Comparison of ENCODE assay signal across 14 cellular contexts in genomic region chr4:8738471-8738931, GRCh38.
A peak's percentile ranks its signal among the peaks of the same experiment; 100 is the strongest.
DNase-seq lines count a peak whose midpoint lies in the region; ATAC-seq and TF ChIP-seq lines count a peak whose summit lies in the region.
"Had no signal": no experiment of that assay in that cellular context is flagged by ENCODE, and none has a peak within 500 bp of the region (broad histone marks: within the 10 kb centered on the region; RNA-seq: fewer than 3 reads in every experiment).

No MANE protein-coding gene starts in this region.

- H3K27me3 Mint-ChIP-seq in activated T-helper 2 cell treated with anti-CD3 and anti-CD28 coated beads, Interferon-gamma antibody, Interleukin-2, Interleukin-4, amounts not matched to agents 10 μg/mL and 5 μg/mL and 100 μg/mL, durations not matched to agents 14 hours and 24 hours and 36 hours (ENCODE audit: low read depth): no peaks in the 10 kb centered on the region

- WGBS in heart right ventricle, 2 donors: 79 to 86% methylated on average over 15 of the region's 15 CpGs
- 75% methylated on average over 9 of the region's 15 CpGs for WGBS in prostate gland

- no peak overlapping the region for H3K27ac ChIP-seq in right atrium auricular region
- no peak overlapping the region for H3K27ac ChIP-seq in heart right ventricle
- no peak overlapping the region for H3K27ac ChIP-seq in prostate gland

- DNase-seq in right atrium auricular region (ENCODE audit: low spot score) (peak; percentile 47), heart right ventricle (no peak), prostate gland (ENCODE audit: low spot score) (peak; percentile 2), UCSD-AML1 (lab: John Stamatoyannopoulos, UW; ENCODE audit: unreplicated experiment) (no peak), OCI-M2 (lab: John Stamatoyannopoulos, UW; ENCODE audit: unreplicated experiment) (no peak), NCI-H524 (lab: John Stamatoyannopoulos, UW) (no peak)
- DNase-seq in activated T-helper 2 cell treated with anti-CD3 and anti-CD28 coated beads, Interferon-gamma antibody, Interleukin-2, Interleukin-4, amounts not matched to agents 10 μg/mL and 5 μg/mL and 100 μg/mL, durations not matched to agents 14 hours and 24 hours and 36 hours (ENCODE audit: low spot score): peak; percentile 5
- DNase-seq: BE2C, GF-D8, NCI-H1105 treated with DMSO at 0.1 percent for 48 hours, NCI-H1930, NCI-H510A, SHP77 treated with DMSO at 0.1 percent for 48 hours had no signal

- H3K4me1 ChIP-seq in right atrium auricular region (no peaks in the 10 kb centered on the region), heart right ventricle (no peaks in the 10 kb centered on the region), prostate gland (replicated peaks) (no peaks in the 10 kb centered on the region)
- H3K4me1 ChIP-seq: BE2C had no signal

- H3K36me3 ChIP-seq in right atrium auricular region (no peaks in the 10 kb centered on the region), heart right ventricle (no peaks in the 10 kb centered on the region), prostate gland (no peaks in the 10 kb centered on the region)
- H3K36me3 ChIP-seq: BE2C had no signal

- TF ChIP-seq CTCF in right atrium auricular region (IDR thresholded peaks at IDR 0.05): no peak
- TF ChIP-seq CTCF in heart right ventricle (IDR thresholded peaks at IDR 0.05): no peak
- TF ChIP-seq CTCF in prostate gland (IDR thresholded peaks at IDR 0.05): no peak

- no peaks in the 10 kb centered on the region for H3K27me3 ChIP-seq in right atrium auricular region
- H3K27me3 ChIP-seq in heart right ventricle: peaks cover 0 to 20% (median 7%) of the 10 kb centered on the region in 7 donors
- no peaks in the 10 kb centered on the region for H3K27me3 ChIP-seq in prostate gland (replicated peaks; ENCODE audit: insufficient read depth)
- H3K27me3 ChIP-seq: BE2C had no signal

- no peak for ATAC-seq in heart right ventricle
- ATAC-seq: CD8-positive, alpha-beta T cell had no signal

- H3K9me3 ChIP-seq in right atrium auricular region (no peaks in the 10 kb centered on the region), heart right ventricle (peaks cover 0 to 13% (median 0%) of the 10 kb centered on the region in 11 donors), prostate gland (no peaks in the 10 kb centered on the region)
- H3K9me3 ChIP-seq: BE2C had no signal

- no peak overlapping the region for H3K4me3 Mint-ChIP-seq in activated T-helper 2 cell treated with anti-CD3 and anti-CD28 coated beads, Interferon-gamma antibody, Interleukin-2, Interleukin-4, amounts not matched to agents 10 μg/mL and 5 μg/mL and 100 μg/mL, durations not matched to agents 14 hours and 24 hours and 36 hours (ENCODE audit: low read depth)
- H3K4me3 Mint-ChIP-seq: CD8-positive, alpha-beta T cell had no signal

- intact Hi-C loops in heart right ventricle (cut with DNase I) (no loop called here), prostate gland (cut with DNase I) (no loop called here)
- intact Hi-C loops in activated T-helper 2 cell treated with anti-CD3 and anti-CD28 coated beads, Interferon-gamma antibody, Interleukin-2, Interleukin-4, amounts not matched to agents 10 μg/mL and 5 μg/mL and 100 μg/mL, durations not matched to agents 14 hours and 24 hours and 36 hours (cut with micrococcal nuclease): no loop called here

- H3K27ac Mint-ChIP-seq in activated T-helper 2 cell treated with anti-CD3 and anti-CD28 coated beads, Interferon-gamma antibody, Interleukin-2, Interleukin-4, amounts not matched to agents 10 μg/mL and 5 μg/mL and 100 μg/mL, durations not matched to agents 14 hours and 24 hours and 36 hours: no peak overlapping the region
- H3K27ac Mint-ChIP-seq: CD8-positive, alpha-beta T cell had no signal

- H3K4me3 ChIP-seq in right atrium auricular region (no peak overlapping the region), heart right ventricle (no peak overlapping the region), prostate gland (no peak overlapping the region)

- no peaks in the 10 kb centered on the region for H3K9me3 Mint-ChIP-seq in activated T-helper 2 cell treated with anti-CD3 and anti-CD28 coated beads, Interferon-gamma antibody, Interleukin-2, Interleukin-4, amounts not matched to agents 10 μg/mL and 5 μg/mL and 100 μg/mL, durations not matched to agents 14 hours and 24 hours and 36 hours

- H3K4me1 Mint-ChIP-seq in activated T-helper 2 cell treated with anti-CD3 and anti-CD28 coated beads, Interferon-gamma antibody, Interleukin-2, Interleukin-4, amounts not matched to agents 10 μg/mL and 5 μg/mL and 100 μg/mL, durations not matched to agents 14 hours and 24 hours and 36 hours (ENCODE audit: low read depth): no peaks in the 10 kb centered on the region

- no peak for TF ChIP-seq POLR2A in prostate gland (IDR thresholded peaks at IDR 0.05)

- H3K36me3 Mint-ChIP-seq in activated T-helper 2 cell treated with anti-CD3 and anti-CD28 coated beads, Interferon-gamma antibody, Interleukin-2, Interleukin-4, amounts not matched to agents 10 μg/mL and 5 μg/mL and 100 μg/mL, durations not matched to agents 14 hours and 24 hours and 36 hours (ENCODE audit: low read depth): no peaks in the 10 kb centered on the region
- H3K36me3 Mint-ChIP-seq: CD8-positive, alpha-beta T cell had no signal

Comparison
In these comparisons a context has a peak if more than half of its experiments do, and no peak if none do; other contexts are left out.
1. DNase-seq: peak in right atrium auricular region (single experiment), activated T-helper 2 cell treated with anti-CD3 and anti-CD28 coated beads, Interferon-gamma antibody, Interleukin-2, Interleukin-4, amounts not matched to agents 10 μg/mL and 5 μg/mL and 100 μg/mL, durations not matched to agents 14 hours and 24 hours and 36 hours (single experiment) and prostate gland (single experiment); none in heart right ventricle (0 of 2), UCSD-AML1 (single experiment), OCI-M2 (single experiment) and NCI-H524 (0 of 2).